13 cellular contexts compared by ENCODE assay signal in genomic region chr6:45625191-45625664, GRCh38.
DNase-seq lines count a peak whose midpoint lies in the region; ATAC-seq and TF ChIP-seq lines count a peak whose summit lies in the region.
"Had no signal": no experiment of that assay in that cellular context is flagged by ENCODE, and none has a peak within 500 bp of the region (broad histone marks: within the 10 kb centered on the region; RNA-seq: fewer than 3 reads in every experiment).

No MANE protein-coding gene starts in this region.

- no peaks in the 10 kb centered on the region for H3K27me3 Mint-ChIP-seq in nephron progenitor cell (ENCODE audit: low read depth, poor library complexity)
- H3K27me3 Mint-ChIP-seq in T-cell: no peaks in the 10 kb centered on the region

- no peak overlapping the region for H3K4me3 Mint-ChIP-seq in nephron progenitor cell
- H3K4me3 Mint-ChIP-seq in T-cell: no peak overlapping the region

- CTCF ChIA-PET in T-cell (lab: Charles Lee): no interaction called here

- intact Hi-C loops in left lung (cut with DNase I): no loop called here

- POLR2A ChIA-PET in T-cell (lab: Charles Lee): no interaction called here

- no peak overlapping the region for H3K4me3 ChIP-seq in MG63
- no peak overlapping the region for H3K4me3 ChIP-seq in left lung
- H3K4me3 ChIP-seq: ovary, thoracic aorta had no signal

- H3K36me3 Mint-ChIP-seq in nephron progenitor cell (ENCODE audit: low read depth) (no peaks in the 10 kb centered on the region), T-cell (no peaks in the 10 kb centered on the region)

- peak; percentile 64 for ATAC-seq in left lung
- no peak for ATAC-seq in T-cell (replicated peaks in 1 of 4)
- ATAC-seq: left cardiac atrium had no signal

- no peak overlapping the region for H3K27ac ChIP-seq in left lung
- H3K27ac ChIP-seq: ovary, thoracic aorta had no signal

- H3K27ac Mint-ChIP-seq in nephron progenitor cell (no peak overlapping the region), T-cell (no peak overlapping the region)

- H3K4me1 Mint-ChIP-seq in nephron progenitor cell (peaks cover 10% of the 10 kb centered on the region), T-cell (peaks cover 5 to 17% (median 11%) of the 10 kb centered on the region in 3 donors)

- H3K4me1 ChIP-seq in left lung: peaks cover 0 to 8% of the 10 kb centered on the region in 2 donors

- TF ChIP-seq CTCF in left lung (IDR thresholded peaks at IDR 0.05) (no peak), nephron progenitor cell (IDR thresholded peaks at IDR 0.05) (no peak)

- H3K9me3 Mint-ChIP-seq in nephron progenitor cell: no peaks in the 10 kb centered on the region
- H3K9me3 Mint-ChIP-seq in T-cell: no peaks in the 10 kb centered on the region

- H3K27me3 ChIP-seq in MG63: no peaks in the 10 kb centered on the region
- H3K27me3 ChIP-seq in left lung: no peaks in the 10 kb centered on the region
- H3K27me3 ChIP-seq: ovary had no signal

- no peaks in the 10 kb centered on the region for H3K9me3 ChIP-seq in MG63
- no peaks in the 10 kb centered on the region for H3K9me3 ChIP-seq in left lung
- H3K9me3 ChIP-seq: ovary, thoracic aorta had no signal

- DNase-seq in ELR (ENCODE audit: low read depth): peak; percentile 80
- DNase-seq in MG63: peak; percentile 13
- peak; percentile 15 for DNase-seq in amniotic stem cell (lab: John Stamatoyannopoulos, UW)
- no peak for DNase-seq in left lung
- no peak for DNase-seq in NCI-H1105 treated with DMSO at 0.1 percent for 48 hours (lab: John Stamatoyannopoulos, UW)
- DNase-seq in hippocampal formation (lab: John Stamatoyannopoulos, UW): no peak
- no peak for DNase-seq in nephron progenitor cell
- DNase-seq in T-cell: no peak
- DNase-seq: left cardiac atrium; NCI-H1694; ovary; stimulated activated CD4-positive, alpha-beta T cell treated with anti-CD3 and anti-CD28 coated beads, Interleukin-4, amount 100 ng/mL, for 4 hours had no signal

- H3K36me3 ChIP-seq in MG63 (no peaks in the 10 kb centered on the region), left lung (no peaks in the 10 kb centered on the region)
- H3K36me3 ChIP-seq: ovary, thoracic aorta had no signal

Comparison
In these comparisons a context has a peak if more than half of its experiments do, and no peak if none do; other contexts are left out.
1. DNase-seq: peak in ELR (single experiment), MG63 (single experiment) and amniotic stem cell (single experiment); none in left lung (0 of 2), NCI-H1105 treated with DMSO at 0.1 percent for 48 hours (single experiment), hippocampal formation (0 of 2), nephron progenitor cell (single experiment) and T-cell (0 of 34).